Comparison of ENCODE assay signal across 15 cellular contexts in genomic region chr12:106898001-106898966, GRCh38.
DNase-seq lines count a peak whose midpoint lies in the region; ATAC-seq and TF ChIP-seq lines count a peak whose summit lies in the region.
"Had no signal": no experiment of that assay in that cellular context is flagged by ENCODE, and none has a peak within 500 bp of the region (broad histone marks: within the 10 kb centered on the region; RNA-seq: fewer than 3 reads in every experiment).

No MANE protein-coding gene starts in this region.

- H3K9me3 Mint-ChIP-seq in nephron = no peaks in the 10 kb centered on the region
- H3K9me3 Mint-ChIP-seq: dendritic cell treated with granulocyte-macrophage colony-stimulating factor and Interleukin-4, amounts not matched to agents 40 ng/mL and 50 ng/mL, for 4 days had no signal

- ATAC-seq in HG03280 (IDR thresholded peaks at IDR 0.05; ENCODE audit: unreplicated experiment) (no peak), GM18517 (IDR thresholded peaks at IDR 0.05; ENCODE audit: unreplicated experiment) (no peak)
- ATAC-seq: left lung had no signal

- H3K4me3 Mint-ChIP-seq in nephron = peak overlapping the region; percentile 3 to 11 (median 6)
- H3K4me3 Mint-ChIP-seq: dendritic cell treated with granulocyte-macrophage colony-stimulating factor and Interleukin-4, amounts not matched to agents 40 ng/mL and 50 ng/mL, for 4 days had no signal

- DNase-seq in Ammon's horn (ENCODE audit: low spot score) (peak; percentile 49), NCI-H1417 treated with DMSO at 0.1 percent for 48 hours (lab: John Stamatoyannopoulos, UW) (peak; percentile 63), anterior cingulate cortex (lab: John Stamatoyannopoulos, UW) (peak in 32 of 58 donors; percentile 3 to 51 (median 16)), NAMALWA (ENCODE audit: low spot score) (no peak), islet precursor cell (no peak)
- DNase-seq: activated gamma-delta T cell treated with Interleukin-2 at 50 U/mL for 16 hours; left lung; stimulated activated CD4-positive, alpha-beta T cell treated with anti-CD3 and anti-CD28 coated beads, Interleukin-4, amount 100 ng/mL, for 1 hour; T-helper 1 cell; thyroid gland; WERI-Rb-1 had no signal

- no peak for TF ChIP-seq CTCF in nephron (IDR thresholded peaks at IDR 0.05; ENCODE audit: unreplicated experiment in 3 of 3)

- H3K4me1 Mint-ChIP-seq in nephron = peaks cover 25% of the 10 kb centered on the region

- peak overlapping the region; percentile 40 to 87 (median 83) for H3K27ac Mint-ChIP-seq in nephron
- H3K27ac Mint-ChIP-seq: dendritic cell treated with granulocyte-macrophage colony-stimulating factor and Interleukin-4, amounts not matched to agents 40 ng/mL and 50 ng/mL, for 4 days had no signal

- H3K27me3 Mint-ChIP-seq in nephron (ENCODE audit: low read depth) = peaks cover 28% of the 10 kb centered on the region

- no peaks in the 10 kb centered on the region for H3K36me3 Mint-ChIP-seq in nephron (ENCODE audit: low read depth)

Comparison
In these comparisons a context has a peak if more than half of its experiments do, and no peak if none do; other contexts are left out.
1. DNase-seq: peak in Ammon's horn (single experiment), NCI-H1417 treated with DMSO at 0.1 percent for 48 hours (single experiment) and anterior cingulate cortex (32 of 58); none in NAMALWA (single experiment) and islet precursor cell (single experiment).